ENCODE assay signal across 20 cellular contexts in the genomic region with DNA sequence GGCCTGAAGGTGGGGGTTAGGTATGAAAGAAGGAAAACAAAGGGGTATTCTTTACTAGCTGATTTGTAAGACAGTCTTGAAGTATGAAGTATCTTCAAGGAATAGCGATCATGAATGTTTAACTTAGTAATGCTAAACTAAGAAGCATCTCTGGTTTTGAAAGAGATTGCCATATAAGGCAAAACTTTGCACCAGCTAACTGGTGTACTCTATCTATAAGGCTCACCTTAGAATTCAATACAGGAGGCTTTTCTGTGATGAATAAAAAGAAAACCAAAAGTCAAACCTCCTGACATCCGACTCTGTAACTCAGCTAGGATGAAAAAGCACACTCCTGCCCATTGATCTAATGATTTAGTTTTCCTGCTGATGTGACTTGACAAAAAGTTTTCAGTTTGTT. TPM values are rescaled to one million over a fixed set of nuclear protein-coding genes. Genes with fewer than 3 reads are reported as not detected.
DNase-seq lines count a peak whose midpoint lies in the region; ATAC-seq and TF ChIP-seq lines count a peak whose summit lies in the region.
"Had no signal": no experiment of that assay in that cellular context is flagged by ENCODE, and none has a peak within 500 bp of the region (broad histone marks: within the 10 kb centered on the region; RNA-seq: fewer than 3 reads in every experiment).

No MANE protein-coding gene starts in this region.

- TF ChIP-seq CTCF in type B pancreatic cell (conservative IDR thresholded peaks at IDR 0.05) (no peak), GM10248 (IDR thresholded peaks at IDR 0.05; ENCODE audit: control extremely low read depth, extremely low read depth, low read depth, missing control alignments) (no peak)

- H3K4me1 Mint-ChIP-seq in activated naive CD4-positive, alpha-beta T cell treated with anti-CD3 and anti-CD28 coated beads, Interleukin-2, amount 50 U/mL, for 24 hours: peaks cover 16% of the 10 kb centered on the region
- peaks cover 13% of the 10 kb centered on the region for H3K4me1 Mint-ChIP-seq in activated T-helper 17 cell treated with anti-CD3 and anti-CD28 coated beads, Interleukin-2, amount 50 U/mL, for 72 hours
- peaks cover 53% of the 10 kb centered on the region for H3K4me1 Mint-ChIP-seq in type B pancreatic cell (ENCODE audit: unreplicated experiment)
- H3K4me1 Mint-ChIP-seq in activated CD4-positive, alpha-beta memory T cell treated with anti-CD3 and anti-CD28 coated beads, Interleukin-2, amount 10 ng/mL, durations not matched to agents 7 days and 5 days: peaks cover 19% of the 10 kb centered on the region

- peaks cover 2% of the 10 kb centered on the region for H3K36me3 Mint-ChIP-seq in activated naive CD4-positive, alpha-beta T cell treated with anti-CD3 and anti-CD28 coated beads, Interleukin-2, amount 50 U/mL, for 24 hours
- no peaks in the 10 kb centered on the region for H3K36me3 Mint-ChIP-seq in activated T-helper 17 cell treated with anti-CD3 and anti-CD28 coated beads, Interleukin-2, amount 50 U/mL, for 72 hours (ENCODE audit: low read depth)
- H3K36me3 Mint-ChIP-seq in type B pancreatic cell: peaks cover 14% of the 10 kb centered on the region
- H3K36me3 Mint-ChIP-seq in activated CD4-positive, alpha-beta memory T cell treated with anti-CD3 and anti-CD28 coated beads, Interleukin-2, amount 10 ng/mL, durations not matched to agents 7 days and 5 days (ENCODE audit: low read depth): no peaks in the 10 kb centered on the region
- H3K36me3 Mint-ChIP-seq: natural killer cell treated with Interleukin-12 subunit alpha and Interleukin-12 subunit beta and Interleukin-15 and Interleukin-18, amount 100 ng/mL, for 72 hours had no signal

- no peaks in the 10 kb centered on the region for H3K9me3 Mint-ChIP-seq in activated naive CD4-positive, alpha-beta T cell treated with anti-CD3 and anti-CD28 coated beads, Interleukin-2, amount 50 U/mL, for 24 hours
- H3K9me3 Mint-ChIP-seq in activated T-helper 17 cell treated with anti-CD3 and anti-CD28 coated beads, Interleukin-2, amount 50 U/mL, for 72 hours: no peaks in the 10 kb centered on the region
- no peaks in the 10 kb centered on the region for H3K9me3 Mint-ChIP-seq in type B pancreatic cell
- no peaks in the 10 kb centered on the region for H3K9me3 Mint-ChIP-seq in activated CD4-positive, alpha-beta memory T cell treated with anti-CD3 and anti-CD28 coated beads, Interleukin-2, amount 10 ng/mL, durations not matched to agents 7 days and 5 days
- H3K9me3 Mint-ChIP-seq: activated naive CD8-positive, alpha-beta T cell treated with anti-CD3 and anti-CD28 coated beads for 36 hours; central memory CD8-positive, alpha-beta T cell; endodermal cell; HFFc6; natural killer cell treated with Interleukin-12 subunit alpha and Interleukin-12 subunit beta and Interleukin-15 and Interleukin-18, amount 100 ng/mL, for 72 hours had no signal

- peak overlapping the region; percentile 52 for H3K27ac Mint-ChIP-seq in activated naive CD4-positive, alpha-beta T cell treated with anti-CD3 and anti-CD28 coated beads, Interleukin-2, amount 50 U/mL, for 24 hours
- peak overlapping the region; percentile 24 for H3K27ac Mint-ChIP-seq in activated T-helper 17 cell treated with anti-CD3 and anti-CD28 coated beads, Interleukin-2, amount 50 U/mL, for 72 hours
- H3K27ac Mint-ChIP-seq in type B pancreatic cell: peak overlapping the region; percentile 33
- no peak overlapping the region for H3K27ac Mint-ChIP-seq in activated CD4-positive, alpha-beta memory T cell treated with anti-CD3 and anti-CD28 coated beads, Interleukin-2, amount 10 ng/mL, durations not matched to agents 7 days and 5 days
- H3K27ac Mint-ChIP-seq: activated naive CD8-positive, alpha-beta T cell treated with anti-CD3 and anti-CD28 coated beads for 36 hours; endodermal cell; HFFc6; natural killer cell treated with Interleukin-12 subunit alpha and Interleukin-12 subunit beta and Interleukin-15 and Interleukin-18, amount 100 ng/mL, for 72 hours had no signal

- POLR2A ChIA-PET in GM10248 (lab: Yijun Ruan, JAX): no interaction called here
- POLR2A ChIA-PET in activated CD4-positive, alpha-beta memory T cell treated with anti-CD3 and anti-CD28 coated beads, Interleukin-2, amount 10 ng/mL, durations not matched to agents 7 days and 5 days (lab: Charles Lee): no interaction called here

- no peak overlapping the region for H3K4me3 Mint-ChIP-seq in activated naive CD4-positive, alpha-beta T cell treated with anti-CD3 and anti-CD28 coated beads, Interleukin-2, amount 50 U/mL, for 24 hours
- H3K4me3 Mint-ChIP-seq in activated T-helper 17 cell treated with anti-CD3 and anti-CD28 coated beads, Interleukin-2, amount 50 U/mL, for 72 hours: no peak overlapping the region
- H3K4me3 Mint-ChIP-seq in type B pancreatic cell: no peak overlapping the region
- H3K4me3 Mint-ChIP-seq in activated CD4-positive, alpha-beta memory T cell treated with anti-CD3 and anti-CD28 coated beads, Interleukin-2, amount 10 ng/mL, durations not matched to agents 7 days and 5 days: no peak overlapping the region
- H3K4me3 Mint-ChIP-seq: activated naive CD8-positive, alpha-beta T cell treated with anti-CD3 and anti-CD28 coated beads for 36 hours; central memory CD8-positive, alpha-beta T cell; endodermal cell; HFFc6; natural killer cell treated with Interleukin-12 subunit alpha and Interleukin-12 subunit beta and Interleukin-15 and Interleukin-18, amount 100 ng/mL, for 72 hours had no signal

- DNase-seq in activated naive CD4-positive, alpha-beta T cell treated with anti-CD3 and anti-CD28 coated beads, Interleukin-2, amount 50 U/mL, for 16 hours: no peak
- DNase-seq in type B pancreatic cell (ENCODE audit: extremely low spot score, unreplicated experiment) (no peak), GM10248 (ENCODE audit: extremely low spot score) (no peak), NCI-H1694 (lab: John Stamatoyannopoulos, UW) (no peak)
- DNase-seq in activated CD4-positive, alpha-beta memory T cell treated with anti-CD3 and anti-CD28 coated beads, Interleukin-2, amount 10 ng/mL, durations not matched to agents 7 days and 5 days: no peak
- DNase-seq: activated naive CD8-positive, alpha-beta T cell treated with anti-CD3 and anti-CD28 coated beads for 36 hours; Calu3; endodermal cell; HFFc6; lower lobe of right lung; PC-3; stimulated activated CD4-positive, alpha-beta T cell treated with anti-CD3 and anti-CD28 coated beads, Interleukin-4, amount 100 ng/mL, for 24 hours; transverse colon had no signal

- H3K27me3 Mint-ChIP-seq in activated naive CD4-positive, alpha-beta T cell treated with anti-CD3 and anti-CD28 coated beads, Interleukin-2, amount 50 U/mL, for 24 hours: no peaks in the 10 kb centered on the region
- H3K27me3 Mint-ChIP-seq in activated T-helper 17 cell treated with anti-CD3 and anti-CD28 coated beads, Interleukin-2, amount 50 U/mL, for 72 hours: no peaks in the 10 kb centered on the region
- no peaks in the 10 kb centered on the region for H3K27me3 Mint-ChIP-seq in type B pancreatic cell
- H3K27me3 Mint-ChIP-seq in activated CD4-positive, alpha-beta memory T cell treated with anti-CD3 and anti-CD28 coated beads, Interleukin-2, amount 10 ng/mL, durations not matched to agents 7 days and 5 days: no peaks in the 10 kb centered on the region
- H3K27me3 Mint-ChIP-seq: activated naive CD8-positive, alpha-beta T cell treated with anti-CD3 and anti-CD28 coated beads for 36 hours; central memory CD8-positive, alpha-beta T cell; natural killer cell treated with Interleukin-12 subunit alpha and Interleukin-12 subunit beta and Interleukin-15 and Interleukin-18, amount 100 ng/mL, for 72 hours had no signal

- CTCF ChIA-PET in GM10248 (lab: Yijun Ruan, JAX): interaction anchor here (1.4 kb wide), 1 partner anchor 20 kb away, joined by 4 read pairs; no protein-coding TSS in a partner anchor
- CTCF ChIA-PET in activated CD4-positive, alpha-beta memory T cell treated with anti-CD3 and anti-CD28 coated beads, Interleukin-2, amount 10 ng/mL, durations not matched to agents 7 days and 5 days (lab: Charles Lee): interaction anchor here (0.5 kb wide), 1 partner anchor 132 kb away, joined by 6 read pairs; no protein-coding TSS in a partner anchor

- peak; percentile 92 for ATAC-seq in HG03060 (IDR thresholded peaks at IDR 0.05; ENCODE audit: low read depth, unreplicated experiment)
- peak; percentile 84 for ATAC-seq in activated T-helper 17 cell treated with anti-CD3 and anti-CD28 coated beads, Interleukin-2, amount 50 U/mL, for 72 hours (replicated peaks)
- ATAC-seq: lower lobe of right lung; natural killer cell treated with Interleukin-12 subunit alpha and Interleukin-12 subunit beta and Interleukin-15 and Interleukin-18, amount 100 ng/mL, for 72 hours; PC-3; sciatic nerve; SK-N-SH treated with all-trans-retinoic acid at 6 μM for 48 hours had no signal

RNA-seq across cellular contexts. Expression of gene FOXP1, which starts 54.7 kb away (rescaled TPM):
- total RNA-seq in activated T-helper 17 cell treated with anti-CD3 and anti-CD28 coated beads, Interleukin-2, amount 50 U/mL, for 72 hours: 100 to 1,000 TPM; 101 to 171 TPM
- 113 and 127 TPM in 2 replicates for total RNA-seq in type B pancreatic cell (ENCODE audit: low replicate concordance)
- total RNA-seq in activated CD4-positive, alpha-beta memory T cell treated with anti-CD3 and anti-CD28 coated beads, Interleukin-2, amount 10 ng/mL, durations not matched to agents 7 days and 5 days: 10 to 100 TPM; 71.3 to 76.9 TPM
